21 cellular contexts compared by ENCODE assay signal in the genomic region with DNA sequence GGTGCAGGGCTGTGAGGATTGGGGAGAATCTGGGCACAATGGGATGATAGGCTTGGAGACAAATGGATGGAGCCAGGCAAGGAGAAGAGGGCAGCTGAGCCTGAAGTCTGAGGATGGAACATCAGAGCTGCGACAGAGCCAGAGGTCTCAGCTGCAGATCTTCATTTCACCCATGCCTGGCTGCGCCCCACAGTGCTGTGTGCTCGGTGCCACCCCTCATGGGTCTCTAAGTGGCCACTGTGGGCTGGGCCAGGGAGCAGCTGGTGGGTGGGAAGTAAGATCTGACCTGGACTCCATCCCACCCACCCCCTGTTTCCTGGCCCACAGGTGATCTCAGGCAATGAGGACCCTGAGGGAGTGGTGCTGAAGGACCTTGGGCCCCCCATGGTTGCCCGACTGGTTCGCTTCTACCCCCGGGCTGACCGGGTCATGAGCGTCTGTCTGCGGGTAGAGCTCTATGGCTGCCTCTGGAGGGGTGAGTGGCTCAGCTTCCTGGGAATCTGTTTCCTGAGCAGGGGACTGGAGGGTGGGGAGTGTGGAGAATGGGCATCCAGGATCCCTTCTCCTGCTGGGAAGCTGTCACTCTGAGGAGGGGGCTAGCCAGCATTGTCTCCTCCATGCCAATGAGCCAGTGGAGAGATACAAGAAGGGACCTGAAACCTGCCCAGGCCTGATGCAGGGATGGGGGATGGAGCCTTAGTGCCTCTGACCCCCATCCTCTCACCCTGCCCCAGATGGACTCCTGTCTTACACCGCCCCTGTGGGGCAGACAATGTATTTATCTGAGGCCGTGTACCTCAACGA. TPM values are rescaled to one million over a fixed set of nuclear protein-coding genes. Genes with fewer than 3 reads are reported as not detected.
DNase-seq lines count a peak whose midpoint lies in the region; ATAC-seq, FAIRE-seq and TF ChIP-seq lines count a peak whose summit lies in the region.
"Had no signal": no experiment of that assay in that cellular context is flagged by ENCODE, and none has a peak within 500 bp of the region (broad histone marks: within the 10 kb centered on the region; RNA-seq: fewer than 3 reads in every experiment).

No MANE protein-coding gene starts in this region.

- H3K4me2 ChIP-seq in H1 (ENCODE audit: insufficient read depth in 1 of 2, low read depth in 2 of 2, low read length in 2 of 2), result no peak overlapping the region
- H3K4me2 ChIP-seq: A549 had no signal

- H3K4me3 Mint-ChIP-seq in activated CD8-positive, alpha-beta T cell treated with anti-CD3 and anti-CD28 coated beads, Interleukin-2, amount 10 ng/mL, durations not matched to agents 7 days and 5 days, result no peak overlapping the region
- no peak overlapping the region for H3K4me3 Mint-ChIP-seq in activated CD8-positive, alpha-beta T cell treated with anti-CD3 and anti-CD28 coated beads for 36 hours
- H3K4me3 Mint-ChIP-seq: activated naive CD4-positive, alpha-beta T cell treated with anti-CD3 and anti-CD28 coated beads, Interleukin-2, amount 10 ng/mL, durations not matched to agents 7 days and 5 days; CD4-positive, alpha-beta memory T cell; effector memory CD8-positive, alpha-beta T cell had no signal

- peaks cover 4 to 31% of the 10 kb centered on the region in 2 experiments for H4K20me1 ChIP-seq in H1 (replicated peaks in 1 of 2; ENCODE audit: control insufficient read depth in 1 of 2, insufficient read depth in 2 of 2, low read length in 2 of 2)

- no peak overlapping the region for H3K9ac ChIP-seq in H1 (replicated peaks in 1 of 4; ENCODE audit: extremely low read depth in 1 of 4, low read depth in 3 of 4, low read length in 3 of 4)

- no peak for FAIRE-seq in H1 (lab: Jason Lieb, UNC)
- FAIRE-seq: A549, bronchial epithelial cell, GM12892, urothelium cell line had no signal

- CTCF ChIA-PET in activated CD8-positive, alpha-beta T cell treated with anti-CD3 and anti-CD28 coated beads, Interleukin-2, amount 10 ng/mL, durations not matched to agents 7 days and 5 days (lab: Charles Lee), result interaction anchor here (2.9 kb wide), 1 partner anchor 14 kb away, joined by 12 read pairs; no protein-coding TSS in a partner anchor
- CTCF ChIA-PET in activated CD8-positive, alpha-beta T cell treated with anti-CD3 and anti-CD28 coated beads for 36 hours (lab: Charles Lee), result interaction anchor here (0.6 kb wide), 1 partner anchor 14 kb away, joined by 3 read pairs; no protein-coding TSS in a partner anchor
- CTCF ChIA-PET in H1 (lab: Charles Lee; ENCODE audit: partially characterized antibody), result interaction anchor here (0.5 to 29.0 kb wide), 10 partner anchors 9 to 180 kb away, joined by 3 to 610 read pairs (median 6); partner anchors contain the start of gene VARS2

- H4K8ac ChIP-seq in H1 (ENCODE audit: extremely low read depth, insufficient read depth, low read length), result no peak overlapping the region

- H3K79me1 ChIP-seq in H1 (ENCODE audit: low read depth, low read length), result peaks cover 14% of the 10 kb centered on the region

- no peaks in the 10 kb centered on the region for H3K27me3 Mint-ChIP-seq in activated CD8-positive, alpha-beta T cell treated with anti-CD3 and anti-CD28 coated beads, Interleukin-2, amount 10 ng/mL, durations not matched to agents 7 days and 5 days (ENCODE audit: low read depth)
- H3K27me3 Mint-ChIP-seq in activated CD8-positive, alpha-beta T cell treated with anti-CD3 and anti-CD28 coated beads for 36 hours, result no peaks in the 10 kb centered on the region
- H3K27me3 Mint-ChIP-seq: CD4-positive, alpha-beta memory T cell had no signal

- peaks cover 39 to 73% (median 60%) of the 10 kb centered on the region in 4 experiments for H3K36me3 ChIP-seq in H1 (ENCODE audit: control insufficient read depth in 2 of 4, insufficient read depth in 4 of 4, low read length in 3 of 4)
- H3K36me3 ChIP-seq: right lobe of liver had no signal

- no peak overlapping the region for H3K14ac ChIP-seq in H1 (ENCODE audit: insufficient read length)

- TF ChIP-seq CTCF in activated CD8-positive, alpha-beta T cell treated with anti-CD3 and anti-CD28 coated beads for 36 hours (IDR thresholded peaks at IDR 0.05), result no peak
- TF ChIP-seq CTCF in H1 (IDR thresholded peaks at IDR 0.05; ENCODE audit: control extremely low read depth in 1 of 3, insufficient read depth in 1 of 3, low read depth in 1 of 3, low read length in 3 of 3), result no peak

- 93% methylated on average over 11 of the region's 12 CpGs; no CpG with 5 or more reads in 1 of the 2 experiments for WGBS in H1 (ENCODE audit: extremely low coverage in 1 of 2, insufficient coverage in 1 of 2, insufficient read length in 1 of 2, insufficient replicate concordance in 2 of 2, low coverage in 1 of 2, low lambda C conversion rate in 2 of 2, missing lambda C conversion rate in 1 of 2), 2 experiments

- no peak overlapping the region for H3K4ac ChIP-seq in H1 (replicated peaks; ENCODE audit: insufficient read length, low read depth, low read length)

- peaks cover 6 to 16% (median 10%) of the 10 kb centered on the region in 4 experiments for H3K4me1 ChIP-seq in H1 (replicated peaks in 1 of 4; ENCODE audit: control insufficient read depth in 3 of 4, insufficient read depth in 4 of 4, low read length in 3 of 4)
- H3K4me1 ChIP-seq: right lobe of liver had no signal

- H2BK120ac ChIP-seq in H1 (replicated peaks; ENCODE audit: low read depth, low read length), result no peak overlapping the region

- no peak overlapping the region for H4K5ac ChIP-seq in H1 (ENCODE audit: insufficient read length, low read depth, low read length)

- no peak for DNase-seq in activated CD8-positive, alpha-beta T cell treated with anti-CD3 and anti-CD28 coated beads, Interleukin-2, amount 10 ng/mL, durations not matched to agents 7 days and 5 days
- DNase-seq in activated CD8-positive, alpha-beta T cell treated with anti-CD3 and anti-CD28 coated beads for 36 hours, result no peak
- no peak for DNase-seq in H1 (ENCODE audit: low read depth in 1 of 2, low spot score in 2 of 2)
- no peak for DNase-seq in substantia nigra (lab: John Stamatoyannopoulos, UW)
- no peak for DNase-seq in SW 1271 (lab: John Stamatoyannopoulos, UW)
- no peak for DNase-seq in NCI-H748 treated with DMSO at 0.1 percent for 48 hours (lab: John Stamatoyannopoulos, UW)
- DNase-seq: activated CD4-positive, CD25-positive, alpha-beta regulatory T cell; activated naive CD4-positive, alpha-beta T cell treated with anti-CD3 and anti-CD28 coated beads, Interleukin-2, amount 10 ng/mL, durations not matched to agents 7 days and 5 days; CD4-positive, alpha-beta memory T cell; effector memory CD8-positive, alpha-beta T cell; foreskin fibroblast; NCI-H1436; NCI-H510A; stimulated activated CD4-positive, alpha-beta T cell treated with anti-CD3 and anti-CD28 coated beads, Interleukin-4, amount 100 ng/mL, for 1 hour had no signal

- H2BK15ac ChIP-seq in H1 (ENCODE audit: low read length), result no peak overlapping the region

- no peak overlapping the region for H3K18ac ChIP-seq in H1 (ENCODE audit: extremely low read depth, low read length)

- no peak overlapping the region for H3K56ac ChIP-seq in H1 (replicated peaks; ENCODE audit: insufficient read length, low read depth, low read length)

- H2AK5ac ChIP-seq in H1 (ENCODE audit: low read depth, low read length), result 0 out of 2 replicates have a peak overlapping the region, but pooled peaks have one; percentile 30

- intact Hi-C loops in activated CD8-positive, alpha-beta T cell treated with anti-CD3 and anti-CD28 coated beads for 36 hours (cut with micrococcal nuclease), result no loop called here

- no peak overlapping the region for H2BK12ac ChIP-seq in H1 (ENCODE audit: low read depth, low read length)

- H2BK5ac ChIP-seq in H1 (ENCODE audit: low read depth, low read length), result peak overlapping the region; percentile 75; the same call in 1 of the 2 replicates

- H3K27ac Mint-ChIP-seq in activated CD8-positive, alpha-beta T cell treated with anti-CD3 and anti-CD28 coated beads, Interleukin-2, amount 10 ng/mL, durations not matched to agents 7 days and 5 days, result peak overlapping the region; percentile 50
- H3K27ac Mint-ChIP-seq in activated CD8-positive, alpha-beta T cell treated with anti-CD3 and anti-CD28 coated beads for 36 hours, result no peak overlapping the region
- H3K27ac Mint-ChIP-seq: CD4-positive, alpha-beta memory T cell; effector memory CD8-positive, alpha-beta T cell had no signal

- H3K9me3 Mint-ChIP-seq in activated CD8-positive, alpha-beta T cell treated with anti-CD3 and anti-CD28 coated beads, Interleukin-2, amount 10 ng/mL, durations not matched to agents 7 days and 5 days (ENCODE audit: insufficient read depth), result no peaks in the 10 kb centered on the region
- H3K9me3 Mint-ChIP-seq in activated CD8-positive, alpha-beta T cell treated with anti-CD3 and anti-CD28 coated beads for 36 hours, result no peaks in the 10 kb centered on the region
- H3K9me3 Mint-ChIP-seq: activated naive CD4-positive, alpha-beta T cell treated with anti-CD3 and anti-CD28 coated beads, Interleukin-2, amount 10 ng/mL, durations not matched to agents 7 days and 5 days; CD4-positive, alpha-beta memory T cell; effector memory CD8-positive, alpha-beta T cell had no signal

- peaks cover 3 to 53% of the 10 kb centered on the region in 2 experiments for H3K79me2 ChIP-seq in H1 (ENCODE audit: control insufficient read depth in 1 of 2, insufficient read depth in 2 of 2, low read length in 2 of 2)

- POLR2A ChIA-PET in activated CD8-positive, alpha-beta T cell treated with anti-CD3 and anti-CD28 coated beads, Interleukin-2, amount 10 ng/mL, durations not matched to agents 7 days and 5 days (lab: Charles Lee), result no interaction called here
- POLR2A ChIA-PET in activated CD8-positive, alpha-beta T cell treated with anti-CD3 and anti-CD28 coated beads for 36 hours (lab: Charles Lee), result interaction anchor here (1.5 to 1.6 kb wide), 2 partner anchors 24 to 71 kb away, joined by 3 to 5 read pairs; no protein-coding TSS in a partner anchor
- POLR2A ChIA-PET in H1 (lab: Charles Lee; ENCODE audit: partially characterized antibody), result interaction anchor here (0.7 to 19.5 kb wide), 7 partner anchors 13 to 149 kb away, joined by 3 to 452 read pairs (median 4); partner anchors contain the start of gene IER3

- no peaks in the 10 kb centered on the region for H3K9me3 ChIP-seq in H1 (ENCODE audit: insufficient read depth in 2 of 2, low read depth in 1 of 2, low read length in 1 of 2)
- H3K9me3 ChIP-seq: A549, right lobe of liver had no signal

- no peaks in the 10 kb centered on the region for H3K36me3 Mint-ChIP-seq in activated CD8-positive, alpha-beta T cell treated with anti-CD3 and anti-CD28 coated beads, Interleukin-2, amount 10 ng/mL, durations not matched to agents 7 days and 5 days (ENCODE audit: low read depth)
- H3K36me3 Mint-ChIP-seq in activated CD8-positive, alpha-beta T cell treated with anti-CD3 and anti-CD28 coated beads for 36 hours (ENCODE audit: low read depth), result peaks cover 6% of the 10 kb centered on the region
- H3K36me3 Mint-ChIP-seq: activated naive CD4-positive, alpha-beta T cell treated with anti-CD3 and anti-CD28 coated beads, Interleukin-2, amount 10 ng/mL, durations not matched to agents 7 days and 5 days had no signal

- H3K4me1 Mint-ChIP-seq in activated CD8-positive, alpha-beta T cell treated with anti-CD3 and anti-CD28 coated beads, Interleukin-2, amount 10 ng/mL, durations not matched to agents 7 days and 5 days (ENCODE audit: low read depth), result peaks cover 10% of the 10 kb centered on the region
- H3K4me1 Mint-ChIP-seq in activated CD8-positive, alpha-beta T cell treated with anti-CD3 and anti-CD28 coated beads for 36 hours (ENCODE audit: low read depth), result peaks cover 7% of the 10 kb centered on the region

- H3K27ac ChIP-seq in H1 (ENCODE audit: low read depth, low read length) (no peak overlapping the region), substantia nigra (ENCODE audit: low read depth, low read length, poor library complexity, severe bottlenecking) (peak overlapping the region; percentile 99)
- H3K27ac ChIP-seq: right lobe of liver had no signal

- TF ChIP-seq EP300 in H1 (IDR thresholded peaks at IDR 0.05; ENCODE audit: borderline replicate concordance in 1 of 2, low read depth in 2 of 2, low read length in 2 of 2), result no peak

- TF ChIP-seq RAD21 in H1 (IDR thresholded peaks at IDR 0.05 in 1 of 2, conservative IDR thresholded peaks at IDR 0.05 in 1 of 2; ENCODE audit: low read depth in 2 of 2, low read length in 2 of 2), result no peak

- H3K4me3 ChIP-seq in H1 (ENCODE audit: extremely low read depth in 1 of 4, insufficient read depth in 2 of 4, low read depth in 3 of 4, low read length in 4 of 4), result no peak overlapping the region
- H3K4me3 ChIP-seq: A549, lung, right lobe of liver had no signal

- no peak overlapping the region for H4K91ac ChIP-seq in H1 (replicated peaks; ENCODE audit: insufficient read length, low read length)

- no peak overlapping the region for H2AFZ ChIP-seq in H1 (ENCODE audit: low read length)

- H3K23ac ChIP-seq in H1 (ENCODE audit: insufficient read length), result no peak overlapping the region

- peaks cover 12% of the 10 kb centered on the region for H3K23me2 ChIP-seq in H1 (ENCODE audit: low read depth, low read length)

- ATAC-seq in activated CD8-positive, alpha-beta T cell treated with anti-CD3 and anti-CD28 coated beads, Interleukin-2, amount 10 ng/mL, durations not matched to agents 7 days and 5 days, result no peak
- no peak for ATAC-seq in activated CD8-positive, alpha-beta T cell treated with anti-CD3 and anti-CD28 coated beads for 36 hours
- ATAC-seq: A549; effector memory CD8-positive, alpha-beta T cell; right lobe of liver had no signal

- H2BK20ac ChIP-seq in H1 (ENCODE audit: low read length), result no peak overlapping the region

- H3K27me3 ChIP-seq in H1 (replicated peaks in 1 of 4; ENCODE audit: control insufficient read depth in 3 of 4, extremely low read depth in 1 of 4, insufficient read depth in 3 of 4, low read length in 3 of 4), result no peaks in the 10 kb centered on the region
- H3K27me3 ChIP-seq: right lobe of liver had no signal

- TF ChIP-seq POLR2A in H1 (IDR thresholded peaks at IDR 0.05; ENCODE audit: control extremely low read depth in 1 of 2, low read depth in 2 of 2, low read length in 2 of 2), result no peak; a peak in 1 of 3 replicates

RNA-seq across cellular contexts. Expression of gene DDR1, which starts 6.5 kb away (rescaled TPM):
- 1 to 10 TPM; 6.3 to 7.4 TPM for total RNA-seq in activated CD8-positive, alpha-beta T cell treated with anti-CD3 and anti-CD28 coated beads, Interleukin-2, amount 10 ng/mL, durations not matched to agents 7 days and 5 days
- 10 to 100 TPM; 14.4 to 14.5 TPM for total RNA-seq in activated CD8-positive, alpha-beta T cell treated with anti-CD3 and anti-CD28 coated beads for 36 hours
- 181 and 182 TPM in 2 replicates for total RNA-seq in H1 (2021; fragmentation: NEBNext Ultra II Directional; extraction: Animal tissue kit (Norgen Biotek cat#: 25700))
- 99.4 and 134 TPM in 2 replicates for polyA plus RNA-seq in H1 (2011; rRNA removed)
- 110 TPM for polyA plus RNA-seq in H1 (2011; cell fraction: cytosol; rRNA removed)
- 240 TPM for polyA plus RNA-seq in H1 (2011; cell fraction: nucleus; rRNA removed)
- 139 to 201 TPM (median 179 TPM) in 4 replicates for polyA plus RNA-seq in H1 (2012, experiment 1 of 2)
- polyA plus RNA-seq in H1 (2012, experiment 2 of 2), result 146 TPM
- 128 TPM for polyA plus RNA-seq in H1 (2013, experiment 1 of 2)
- 135 TPM for polyA plus RNA-seq in H1 (2013, experiment 2 of 2)
- polyA minus RNA-seq in H1 (2011; rRNA and poly(A)+ RNA removed), result 116 and 120 TPM in 2 replicates
- 196 TPM for polyA minus RNA-seq in H1 (2011; cell fraction: cytosol; rRNA and poly(A)+ RNA removed)
- 121 TPM for polyA minus RNA-seq in H1 (2011; cell fraction: nucleus; rRNA and poly(A)+ RNA removed)

RNA-seq across cellular contexts. Expression of gene GTF2H4, which starts 17.2 kb away (rescaled TPM):
- 10 to 100 TPM; 30.0 to 30.1 TPM for total RNA-seq in activated CD8-positive, alpha-beta T cell treated with anti-CD3 and anti-CD28 coated beads, Interleukin-2, amount 10 ng/mL, durations not matched to agents 7 days and 5 days
- total RNA-seq in activated CD8-positive, alpha-beta T cell treated with anti-CD3 and anti-CD28 coated beads for 36 hours, result 10 to 100 TPM; 37.1 to 41.9 TPM
- 49.5 and 53.4 TPM in 2 replicates for total RNA-seq in H1 (2021; fragmentation: NEBNext Ultra II Directional; extraction: Animal tissue kit (Norgen Biotek cat#: 25700))
- 42.3 and 46.2 TPM in 2 replicates for polyA plus RNA-seq in H1 (2011; rRNA removed)
- polyA plus RNA-seq in H1 (2011; cell fraction: cytosol; rRNA removed), result 42.7 TPM
- 147 TPM for polyA plus RNA-seq in H1 (2011; cell fraction: nucleus; rRNA removed)
- polyA plus RNA-seq in H1 (2012, experiment 1 of 2), result 36.6 to 48.0 TPM (median 43.7 TPM) in 4 replicates
- 81.6 TPM for polyA plus RNA-seq in H1 (2012, experiment 2 of 2)
- polyA plus RNA-seq in H1 (2013, experiment 1 of 2), result 42.6 TPM
- polyA plus RNA-seq in H1 (2013, experiment 2 of 2), result 40.8 TPM
- 27.0 and 29.0 TPM in 2 replicates for polyA minus RNA-seq in H1 (2011; rRNA and poly(A)+ RNA removed)
- polyA minus RNA-seq in H1 (2011; cell fraction: cytosol; rRNA and poly(A)+ RNA removed), result 13.8 TPM
- polyA minus RNA-seq in H1 (2011; cell fraction: nucleus; rRNA and poly(A)+ RNA removed), result 39.6 TPM

RNA-seq across cellular contexts. Expression of gene VARS2, which starts 23.2 kb away (rescaled TPM):
- total RNA-seq in activated CD8-positive, alpha-beta T cell treated with anti-CD3 and anti-CD28 coated beads, Interleukin-2, amount 10 ng/mL, durations not matched to agents 7 days and 5 days, result 10 to 100 TPM; 38.4 to 38.8 TPM
- 10 to 100 TPM; 83.0 to 84.0 TPM for total RNA-seq in activated CD8-positive, alpha-beta T cell treated with anti-CD3 and anti-CD28 coated beads for 36 hours
- 41.2 and 47.7 TPM in 2 replicates for total RNA-seq in H1 (2021; fragmentation: NEBNext Ultra II Directional; extraction: Animal tissue kit (Norgen Biotek cat#: 25700))
- 26.8 and 34.8 TPM in 2 replicates for polyA plus RNA-seq in H1 (2011; rRNA removed)
- polyA plus RNA-seq in H1 (2011; cell fraction: cytosol; rRNA removed), result 36.0 TPM
- 180 TPM for polyA plus RNA-seq in H1 (2011; cell fraction: nucleus; rRNA removed)
- 20.8 to 48.2 TPM (median 43.6 TPM) in 4 replicates for polyA plus RNA-seq in H1 (2012, experiment 1 of 2)
- 31.4 TPM for polyA plus RNA-seq in H1 (2012, experiment 2 of 2)
- 25.2 TPM for polyA plus RNA-seq in H1 (2013, experiment 1 of 2)
- polyA plus RNA-seq in H1 (2013, experiment 2 of 2), result 23.4 TPM
- 34.0 and 41.2 TPM in 2 replicates for polyA minus RNA-seq in H1 (2011; rRNA and poly(A)+ RNA removed)
- polyA minus RNA-seq in H1 (2011; cell fraction: cytosol; rRNA and poly(A)+ RNA removed), result 25.2 TPM
- 32.4 TPM for polyA minus RNA-seq in H1 (2011; cell fraction: nucleus; rRNA and poly(A)+ RNA removed)

RNA-seq across cellular contexts. Expression of gene SFTA2, which starts 41.1 kb away (rescaled TPM):
- total RNA-seq in activated CD8-positive, alpha-beta T cell treated with anti-CD3 and anti-CD28 coated beads, Interleukin-2, amount 10 ng/mL, durations not matched to agents 7 days and 5 days, result not detected
- not detected for total RNA-seq in activated CD8-positive, alpha-beta T cell treated with anti-CD3 and anti-CD28 coated beads for 36 hours
- not detected in 2 replicates for total RNA-seq in H1 (2021; fragmentation: NEBNext Ultra II Directional; extraction: Animal tissue kit (Norgen Biotek cat#: 25700))
- not detected in 2 replicates for polyA plus RNA-seq in H1 (2011; rRNA removed)
- not detected for polyA plus RNA-seq in H1 (2011; cell fraction: cytosol; rRNA removed)
- polyA plus RNA-seq in H1 (2011; cell fraction: nucleus; rRNA removed), result not detected
- polyA plus RNA-seq in H1 (2012, experiment 1 of 2), result not detected in 4 replicates
- polyA plus RNA-seq in H1 (2012, experiment 2 of 2), result not detected
- polyA plus RNA-seq in H1 (2013, experiment 1 of 2), result not detected
- not detected for polyA plus RNA-seq in H1 (2013, experiment 2 of 2)
- not detected in 2 replicates for polyA minus RNA-seq in H1 (2011; rRNA and poly(A)+ RNA removed)
- polyA minus RNA-seq in H1 (2011; cell fraction: cytosol; rRNA and poly(A)+ RNA removed), result not detected
- not detected for polyA minus RNA-seq in H1 (2011; cell fraction: nucleus; rRNA and poly(A)+ RNA removed)
- total RNA-seq: bronchial epithelial cell, right lobe of liver had no signal
- polyA plus RNA-seq: A549; CD4-positive, alpha-beta memory T cell; neural cell had no signal

RNA-seq across cellular contexts. Expression of gene MUCL3, which starts 49.9 kb away (rescaled TPM):
- total RNA-seq in activated CD8-positive, alpha-beta T cell treated with anti-CD3 and anti-CD28 coated beads, Interleukin-2, amount 10 ng/mL, durations not matched to agents 7 days and 5 days, result not detected
- not detected for total RNA-seq in activated CD8-positive, alpha-beta T cell treated with anti-CD3 and anti-CD28 coated beads for 36 hours
- total RNA-seq in H1 (2021; fragmentation: NEBNext Ultra II Directional; extraction: Animal tissue kit (Norgen Biotek cat#: 25700)), result 0.08 and 0.37 TPM in 2 replicates
- polyA plus RNA-seq in H1 (2011; rRNA removed), result 0.15 and 0.22 TPM in 2 replicates
- polyA plus RNA-seq in H1 (2011; cell fraction: cytosol; rRNA removed), result 0.18 TPM
- polyA plus RNA-seq in H1 (2011; cell fraction: nucleus; rRNA removed), result 0.41 TPM
- polyA plus RNA-seq in H1 (2012, experiment 1 of 2), result 0.19 to 0.34 TPM (median 0.26 TPM) in 4 replicates
- polyA plus RNA-seq in H1 (2012, experiment 2 of 2), result not detected
- 0.59 TPM for polyA plus RNA-seq in H1 (2013, experiment 1 of 2)
- 0.50 TPM for polyA plus RNA-seq in H1 (2013, experiment 2 of 2)
- 0.10 and 0.13 TPM in 2 replicates for polyA minus RNA-seq in H1 (2011; rRNA and poly(A)+ RNA removed)
- polyA minus RNA-seq in H1 (2011; cell fraction: cytosol; rRNA and poly(A)+ RNA removed), result not detected
- not detected for polyA minus RNA-seq in H1 (2011; cell fraction: nucleus; rRNA and poly(A)+ RNA removed)
- total RNA-seq: CD4-positive, alpha-beta memory T cell; right lobe of liver had no signal
- polyA plus RNA-seq: CD4-positive, alpha-beta memory T cell; neural cell had no signal

Comparison
In these comparisons a context has a peak if more than half of its experiments do, and no peak if none do; other contexts are left out.
1. RNA of gene DDR1, which starts 6.5 kb away (total RNA-seq): 181 to 182 TPM in H1; 14.4 to 14.5 TPM in activated CD8-positive, alpha-beta T cell treated with anti-CD3 and anti-CD28 coated beads for 36 hours and 6.3 to 7.4 TPM in activated CD8-positive, alpha-beta T cell treated with anti-CD3 and anti-CD28 coated beads, Interleukin-2, amount 10 ng/mL, durations not matched to agents 7 days and 5 days; every median in the first group is over 10 times any median in the second.